ENCODE assay signal across 23 cellular contexts in the genomic region with DNA sequence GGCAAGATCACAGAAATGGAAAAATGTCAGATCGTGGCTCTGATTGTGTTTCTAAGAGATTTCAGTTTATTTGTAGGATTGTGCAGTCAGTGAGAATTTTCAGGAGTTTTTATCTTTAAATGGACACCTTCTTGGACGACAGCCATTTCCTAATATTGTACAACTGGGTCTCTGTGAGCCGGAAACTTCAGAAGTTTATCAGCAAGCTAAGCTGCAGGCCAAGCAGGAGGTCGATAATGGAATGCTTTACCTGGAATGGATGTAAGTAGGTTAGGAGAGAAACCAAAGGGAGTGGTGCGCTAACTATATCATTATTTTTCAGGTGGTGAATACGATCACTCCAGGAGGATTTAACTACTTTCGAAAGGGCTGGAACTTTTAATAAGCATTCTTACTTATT.
"Had no signal": no experiment of that assay in that cellular context is flagged by ENCODE, and none has a peak within 500 bp of the region (broad histone marks: within the 10 kb centered on the region; RNA-seq: fewer than 3 reads in every experiment).

No MANE protein-coding gene starts in this region.

- H3K9me3 Mint-ChIP-seq: activated naive CD4-positive, alpha-beta T cell treated with anti-CD3 and anti-CD28 coated beads, Interleukin-2, amount 50 U/mL, for 24 hours; activated naive CD8-positive, alpha-beta T cell treated with anti-CD3 and anti-CD28 coated beads, Interleukin-2, amount 50 U/mL, for 24 hours; activated T-cell treated with anti-CD3 and anti-CD28 coated beads, Interleukin-2, amount 50 U/mL, for 4 hours; activated T-helper 17 cell treated with anti-CD3 and anti-CD28 coated beads, Interleukin-2, amount 50 U/mL, for 72 hours; endodermal cell; memory B cell; natural killer cell treated with Interleukin-12 subunit alpha and Interleukin-12 subunit beta and Interleukin-15 and Interleukin-18, amount 100 ng/mL, for 72 hours; stimulated activated effector memory CD8-positive, alpha-beta T cell treated with anti-CD3 and anti-CD28 coated beads, Interleukin-12 subunit alpha, Interleukin-12 subunit beta, amount 100 ng/mL, for 72 hours; stimulated activated naive CD8-positive, alpha-beta T cell treated with anti-CD3 and anti-CD28 coated beads, Interleukin-15, amount 100 ng/mL, for 72 hours; type B pancreatic cell; WTC11 had no signal

- H3K27me3 Mint-ChIP-seq: activated CD4-positive, alpha-beta memory T cell treated with anti-CD3 and anti-CD28 coated beads, Interleukin-2, amount 10 ng/mL, durations not matched to agents 7 days and 5 days; activated CD4-positive, alpha-beta T cell treated with anti-CD3 and anti-CD28 coated beads, Interleukin-2, amount 10 ng/mL, durations not matched to agents 7 days and 5 days; activated naive CD4-positive, alpha-beta T cell treated with anti-CD3 and anti-CD28 coated beads, Interleukin-2, amount 50 U/mL, for 24 hours; activated naive CD8-positive, alpha-beta T cell treated with anti-CD3 and anti-CD28 coated beads, Interleukin-2, amount 50 U/mL, for 24 hours; activated T-helper 17 cell treated with anti-CD3 and anti-CD28 coated beads, Interleukin-2, amount 50 U/mL, for 72 hours; memory B cell; natural killer cell treated with Interleukin-12 subunit alpha and Interleukin-12 subunit beta and Interleukin-15 and Interleukin-18, amount 100 ng/mL, for 72 hours; progenitor cell of endocrine pancreas; stimulated activated naive CD8-positive, alpha-beta T cell treated with anti-CD3 and anti-CD28 coated beads, Interleukin-15, amount 100 ng/mL, for 72 hours; type B pancreatic cell had no signal

- H3K4me1 Mint-ChIP-seq: activated naive CD8-positive, alpha-beta T cell treated with anti-CD3 and anti-CD28 coated beads, Interleukin-2, amount 50 U/mL, for 24 hours; endodermal cell; memory B cell; WTC11 had no signal

- DNase-seq: activated CD4-positive, alpha-beta memory T cell treated with anti-CD3 and anti-CD28 coated beads, Interleukin-2, amount 10 ng/mL, durations not matched to agents 7 days and 5 days; activated CD4-positive, alpha-beta T cell treated with anti-CD3 and anti-CD28 coated beads for 1 hour; activated CD4-positive, alpha-beta T cell treated with anti-CD3 and anti-CD28 coated beads, Interleukin-2, amount 10 ng/mL, durations not matched to agents 7 days and 5 days; activated naive CD8-positive, alpha-beta T cell treated with anti-CD3 and anti-CD28 coated beads, Interleukin-2, amount 50 U/mL, for 24 hours; activated T-cell treated with anti-CD3 and anti-CD28 coated beads, Interleukin-2, amount 50 U/mL, for 4 hours; cerebellar nuclear complex; endodermal cell; gastrocnemius medialis; glutamatergic neuron; left cardiac atrium; stimulated activated CD4-positive, alpha-beta T cell treated with anti-CD3 and anti-CD28 coated beads, Interleukin-4, amount 100 ng/mL, for 24 hours; stimulated activated naive CD8-positive, alpha-beta T cell treated with anti-CD3 and anti-CD28 coated beads, Interleukin-15, amount 100 ng/mL, for 72 hours; substantia nigra; uterus had no signal

- ATAC-seq: activated naive CD8-positive, alpha-beta T cell treated with anti-CD3 and anti-CD28 coated beads, Interleukin-2, amount 50 U/mL, for 24 hours; activated T-cell treated with anti-CD3 and anti-CD28 coated beads, Interleukin-2, amount 50 U/mL, for 4 hours; activated T-helper 17 cell treated with anti-CD3 and anti-CD28 coated beads, Interleukin-2, amount 50 U/mL, for 72 hours; gastrocnemius medialis; left cardiac atrium; natural killer cell treated with Interleukin-12 subunit alpha and Interleukin-12 subunit beta and Interleukin-15 and Interleukin-18, amount 100 ng/mL, for 72 hours; sciatic nerve; stimulated activated effector memory CD8-positive, alpha-beta T cell treated with anti-CD3 and anti-CD28 coated beads, Interleukin-12 subunit alpha, Interleukin-12 subunit beta, amount 100 ng/mL, for 72 hours; stimulated activated naive CD8-positive, alpha-beta T cell treated with anti-CD3 and anti-CD28 coated beads, Interleukin-15, amount 100 ng/mL, for 72 hours; WTC11 had no signal

- H3K4me3 Mint-ChIP-seq: activated CD4-positive, alpha-beta memory T cell treated with anti-CD3 and anti-CD28 coated beads, Interleukin-2, amount 10 ng/mL, durations not matched to agents 7 days and 5 days; activated CD4-positive, alpha-beta T cell treated with anti-CD3 and anti-CD28 coated beads, Interleukin-2, amount 10 ng/mL, durations not matched to agents 7 days and 5 days; activated naive CD4-positive, alpha-beta T cell treated with anti-CD3 and anti-CD28 coated beads, Interleukin-2, amount 50 U/mL, for 24 hours; activated naive CD8-positive, alpha-beta T cell treated with anti-CD3 and anti-CD28 coated beads, Interleukin-2, amount 50 U/mL, for 24 hours; activated T-cell treated with anti-CD3 and anti-CD28 coated beads, Interleukin-2, amount 50 U/mL, for 4 hours; activated T-helper 17 cell treated with anti-CD3 and anti-CD28 coated beads, Interleukin-2, amount 50 U/mL, for 72 hours; endodermal cell; memory B cell; natural killer cell treated with Interleukin-12 subunit alpha and Interleukin-12 subunit beta and Interleukin-15 and Interleukin-18, amount 100 ng/mL, for 72 hours; stimulated activated effector memory CD8-positive, alpha-beta T cell treated with anti-CD3 and anti-CD28 coated beads, Interleukin-12 subunit alpha, Interleukin-12 subunit beta, amount 100 ng/mL, for 72 hours; stimulated activated naive CD8-positive, alpha-beta T cell treated with anti-CD3 and anti-CD28 coated beads, Interleukin-15, amount 100 ng/mL, for 72 hours; type B pancreatic cell; WTC11 had no signal

- H3K27ac Mint-ChIP-seq: activated CD4-positive, alpha-beta memory T cell treated with anti-CD3 and anti-CD28 coated beads, Interleukin-2, amount 10 ng/mL, durations not matched to agents 7 days and 5 days; activated CD4-positive, alpha-beta T cell treated with anti-CD3 and anti-CD28 coated beads, Interleukin-2, amount 10 ng/mL, durations not matched to agents 7 days and 5 days; activated naive CD4-positive, alpha-beta T cell treated with anti-CD3 and anti-CD28 coated beads, Interleukin-2, amount 50 U/mL, for 24 hours; activated naive CD8-positive, alpha-beta T cell treated with anti-CD3 and anti-CD28 coated beads, Interleukin-2, amount 50 U/mL, for 24 hours; activated T-helper 17 cell treated with anti-CD3 and anti-CD28 coated beads, Interleukin-2, amount 50 U/mL, for 72 hours; endodermal cell; memory B cell; natural killer cell treated with Interleukin-12 subunit alpha and Interleukin-12 subunit beta and Interleukin-15 and Interleukin-18, amount 100 ng/mL, for 72 hours; progenitor cell of endocrine pancreas; stimulated activated effector memory CD8-positive, alpha-beta T cell treated with anti-CD3 and anti-CD28 coated beads, Interleukin-12 subunit alpha, Interleukin-12 subunit beta, amount 100 ng/mL, for 72 hours; stimulated activated naive CD8-positive, alpha-beta T cell treated with anti-CD3 and anti-CD28 coated beads, Interleukin-15, amount 100 ng/mL, for 72 hours; type B pancreatic cell; WTC11 had no signal
